In genomic region chr20:52035977-52036376, GRCh38 we compare ENCODE assay signal across 19 cellular contexts.
"Had no signal": no experiment of that assay in that cellular context is flagged by ENCODE, and none has a peak within 500 bp of the region (broad histone marks: within the 10 kb centered on the region; RNA-seq: fewer than 3 reads in every experiment).

No MANE protein-coding gene starts in this region.

- H3K27ac Mint-ChIP-seq: activated B cell treated with CpG ODN at 0.5 μM for 24 hours; activated CD4-positive, alpha-beta T cell treated with anti-CD3 and anti-CD28 coated beads, Interleukin-2, amount 10 ng/mL, durations not matched to agents 7 days and 5 days; activated naive CD4-positive, alpha-beta T cell treated with anti-CD3 and anti-CD28 coated beads, Interleukin-2, amount 10 ng/mL, durations not matched to agents 7 days and 5 days; activated T-helper 2 cell treated with anti-CD3 and anti-CD28 coated beads, Interferon-gamma antibody, Interleukin-2, Interleukin-4, amounts not matched to agents 10 μg/mL and 5 μg/mL and 100 μg/mL, durations not matched to agents 14 hours and 24 hours and 36 hours; dendritic cell treated with granulocyte-macrophage colony-stimulating factor and Interleukin-4, amounts not matched to agents 40 ng/mL and 50 ng/mL, for 4 days; naive thymus-derived CD8-positive, alpha-beta T cell had no signal

- DNase-seq: activated B cell treated with CpG ODN at 0.5 μM for 24 hours; activated CD4-positive, alpha-beta T cell treated with anti-CD3 and anti-CD28 coated beads, Interleukin-2, amount 10 ng/mL, durations not matched to agents 7 days and 5 days; activated CD8-positive, alpha-beta memory T cell treated with anti-CD3 and anti-CD28 coated beads for 24 hours; activated naive CD4-positive, alpha-beta T cell treated with anti-CD3 and anti-CD28 coated beads, Interleukin-2, amount 10 ng/mL, durations not matched to agents 7 days and 5 days; activated T-cell treated with anti-CD3 and anti-CD28 coated beads for 4 hours; effector memory CD8-positive, alpha-beta T cell; erythroblast; hypothalamus; kidney glomerular epithelial cell; lower lobe of right lung; naive thymus-derived CD8-positive, alpha-beta T cell; nucleus accumbens; psoas muscle; stimulated activated CD4-positive, alpha-beta T cell treated with anti-CD3 and anti-CD28 coated beads, Interleukin-2, amount 100 ng/mL, for 24 hours; stimulated activated naive CD8-positive, alpha-beta T cell treated with anti-CD3 and anti-CD28 coated beads, Interleukin-15, Interleukin-2, amounts not matched to agents 100 U/mL and 50 U/mL, for 24 hours; upper lobe of right lung had no signal

- H3K27ac ChIP-seq: lower lobe of right lung, psoas muscle, upper lobe of right lung had no signal

- H3K9me3 Mint-ChIP-seq: activated B cell treated with CpG ODN at 0.5 μM for 24 hours; activated CD4-positive, alpha-beta T cell treated with anti-CD3 and anti-CD28 coated beads, Interleukin-2, amount 10 ng/mL, durations not matched to agents 7 days and 5 days; activated naive CD4-positive, alpha-beta T cell treated with anti-CD3 and anti-CD28 coated beads, Interleukin-2, amount 10 ng/mL, durations not matched to agents 7 days and 5 days; activated T-helper 2 cell treated with anti-CD3 and anti-CD28 coated beads, Interferon-gamma antibody, Interleukin-2, Interleukin-4, amounts not matched to agents 10 μg/mL and 5 μg/mL and 100 μg/mL, durations not matched to agents 14 hours and 24 hours and 36 hours; dendritic cell treated with granulocyte-macrophage colony-stimulating factor and Interleukin-4, amounts not matched to agents 40 ng/mL and 50 ng/mL, for 4 days; effector memory CD8-positive, alpha-beta T cell; naive thymus-derived CD8-positive, alpha-beta T cell had no signal

- H3K4me3 Mint-ChIP-seq: activated B cell treated with CpG ODN at 0.5 μM for 24 hours; activated CD4-positive, alpha-beta T cell treated with anti-CD3 and anti-CD28 coated beads, Interleukin-2, amount 10 ng/mL, durations not matched to agents 7 days and 5 days; activated naive CD4-positive, alpha-beta T cell treated with anti-CD3 and anti-CD28 coated beads, Interleukin-2, amount 10 ng/mL, durations not matched to agents 7 days and 5 days; dendritic cell treated with granulocyte-macrophage colony-stimulating factor and Interleukin-4, amounts not matched to agents 40 ng/mL and 50 ng/mL, for 4 days; effector memory CD8-positive, alpha-beta T cell; naive thymus-derived CD8-positive, alpha-beta T cell had no signal

- H3K27me3 Mint-ChIP-seq: activated B cell treated with CpG ODN at 0.5 μM for 24 hours; activated CD4-positive, alpha-beta T cell treated with anti-CD3 and anti-CD28 coated beads, Interleukin-2, amount 10 ng/mL, durations not matched to agents 7 days and 5 days; activated naive CD4-positive, alpha-beta T cell treated with anti-CD3 and anti-CD28 coated beads, Interleukin-2, amount 10 ng/mL, durations not matched to agents 7 days and 5 days; dendritic cell treated with granulocyte-macrophage colony-stimulating factor and Interleukin-4, amounts not matched to agents 40 ng/mL and 50 ng/mL, for 4 days; effector memory CD8-positive, alpha-beta T cell; naive thymus-derived CD8-positive, alpha-beta T cell had no signal

- H3K27me3 ChIP-seq: upper lobe of right lung had no signal

- H3K9me3 ChIP-seq: lower lobe of right lung, psoas muscle, upper lobe of right lung had no signal

- H3K4me1 ChIP-seq: lower lobe of right lung, psoas muscle, upper lobe of right lung had no signal

- ATAC-seq: effector memory CD8-positive, alpha-beta T cell; lower lobe of right lung; naive thymus-derived CD8-positive, alpha-beta T cell; psoas muscle; sciatic nerve; stimulated activated naive CD8-positive, alpha-beta T cell treated with anti-CD3 and anti-CD28 coated beads, Interleukin-15, Interleukin-2, amounts not matched to agents 100 U/mL and 50 U/mL, for 24 hours; upper lobe of right lung had no signal

- H3K36me3 ChIP-seq: lower lobe of right lung, upper lobe of right lung had no signal

- H3K4me3 ChIP-seq: lower lobe of right lung, psoas muscle, upper lobe of right lung had no signal

- H3K36me3 Mint-ChIP-seq: activated naive CD4-positive, alpha-beta T cell treated with anti-CD3 and anti-CD28 coated beads, Interleukin-2, amount 10 ng/mL, durations not matched to agents 7 days and 5 days; naive thymus-derived CD8-positive, alpha-beta T cell had no signal

- H3K4me1 Mint-ChIP-seq: activated B cell treated with CpG ODN at 0.5 μM for 24 hours had no signal
